6 cellular contexts compared by ENCODE assay signal in genomic region chr7:76591033-76591432, GRCh38. TPM values are rescaled to one million over a fixed set of nuclear protein-coding genes. Genes with fewer than 3 reads are reported as not detected.
"Had no signal": no experiment of that assay in that cellular context is flagged by ENCODE, and none has a peak within 500 bp of the region (broad histone marks: within the 10 kb centered on the region; RNA-seq: fewer than 3 reads in every experiment).

No MANE protein-coding gene starts in this region.

RNA-seq across cellular contexts. Expression of gene SPDYE16, which starts 47.9 kb away (rescaled TPM):
- total RNA-seq: activated B cell treated with CpG ODN at 0.5 μM for 24 hours; activated T-helper 1 cell treated with anti-CD3 and anti-CD28 coated beads, Interleukin-12 subunit alpha, Interleukin-12 subunit beta, Interleukin-2, Interleukin-4 antibody, amounts not matched to agents 30 ng/mL and 10 ng/mL and 1 ng/mL, durations not matched to agents 14 hours and 24 hours and 36 hours; astrocyte; cardiac septum; LHCN-M2; SJSA1 had no signal
